Comparison of ENCODE assay signal across 14 cellular contexts in the genomic region with DNA sequence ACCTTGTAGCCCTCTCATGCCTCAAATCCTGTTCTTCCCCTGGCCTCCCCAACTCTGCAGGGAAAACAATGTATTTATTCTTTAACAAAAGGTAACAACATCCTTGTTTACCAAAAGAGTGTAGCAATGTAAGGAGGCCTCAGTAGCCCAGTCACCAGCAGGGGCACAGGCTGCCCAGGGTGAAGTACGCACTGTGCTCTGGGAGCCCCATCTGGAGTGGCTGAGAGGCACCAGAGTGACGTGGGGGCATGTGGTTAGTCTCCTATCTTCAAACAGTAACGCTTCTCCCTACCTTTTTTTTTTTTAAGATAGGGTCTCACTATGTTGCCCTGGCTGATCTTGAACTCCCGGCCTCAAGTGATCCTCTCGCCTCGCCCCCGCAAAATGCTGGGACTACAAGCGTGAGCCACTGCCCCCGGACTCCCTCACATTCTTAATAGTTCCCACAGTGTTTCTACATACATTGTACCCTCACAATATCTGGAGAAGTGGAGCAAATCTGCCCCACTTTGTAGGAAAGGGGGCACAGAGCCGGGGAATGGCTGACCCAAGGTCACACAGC. TPM values are rescaled to one million over a fixed set of nuclear protein-coding genes. Genes with fewer than 3 reads are reported as not detected.
A peak's percentile ranks its signal among the peaks of the same experiment; 100 is the strongest.
DNase-seq lines count a peak whose midpoint lies in the region; ATAC-seq and TF ChIP-seq lines count a peak whose summit lies in the region.
"Had no signal": no experiment of that assay in that cellular context is flagged by ENCODE, and none has a peak within 500 bp of the region (broad histone marks: within the 10 kb centered on the region; RNA-seq: fewer than 3 reads in every experiment).

No MANE protein-coding gene starts in this region.

- H3K9ac ChIP-seq in neural progenitor cell: no peak overlapping the region

- H3K27ac ChIP-seq in left ventricle myocardium inferior (replicated peaks) (peak overlapping the region; percentile 86), neural progenitor cell (no peak overlapping the region), uterus (peak overlapping the region; percentile 88 to 91)

- H3K36me3 Mint-ChIP-seq in chondrocyte (ENCODE audit: low read depth) (no peaks in the 10 kb centered on the region), neural progenitor cell (no peaks in the 10 kb centered on the region)

- no peaks in the 10 kb centered on the region for H3K9me3 ChIP-seq in left ventricle myocardium inferior (replicated peaks)
- H3K9me3 ChIP-seq in neural progenitor cell (ENCODE audit: low read depth): no peaks in the 10 kb centered on the region
- no peaks in the 10 kb centered on the region for H3K9me3 ChIP-seq in uterus

- H2AFZ ChIP-seq in neural progenitor cell (replicated peaks): no peak overlapping the region

- H3K27ac Mint-ChIP-seq in chondrocyte (ENCODE audit: unreplicated experiment) (no peak overlapping the region), neural progenitor cell (peak overlapping the region; percentile 27)
- H3K27ac Mint-ChIP-seq: dendritic cell treated with granulocyte-macrophage colony-stimulating factor and Interleukin-4, amounts not matched to agents 40 ng/mL and 50 ng/mL, for 4 days had no signal

- H3K4me3 Mint-ChIP-seq in chondrocyte (ENCODE audit: unreplicated experiment) (peak overlapping the region; percentile 2), neural progenitor cell (no peak overlapping the region)
- H3K4me3 Mint-ChIP-seq: dendritic cell treated with granulocyte-macrophage colony-stimulating factor and Interleukin-4, amounts not matched to agents 40 ng/mL and 50 ng/mL, for 4 days had no signal

- DNase-seq in left ventricle myocardium inferior (no peak), left ventricle myocardium superior (no peak), chondrocyte (ENCODE audit: low spot score) (no peak), neural progenitor cell (ENCODE audit: low spot score) (no peak), uterus (no peak), H4 (ENCODE audit: low spot score) (no peak), occipital lobe (lab: John Stamatoyannopoulos, UW) (no peak)
- DNase-seq: CD8-positive, alpha-beta T cell; KG1; NCI-H526; retina; stimulated activated CD8-positive, alpha-beta memory T cell treated with anti-CD3 and anti-CD28 coated beads, Interleukin-4, amount 100 ng/mL, for 48 hours had no signal

- TF ChIP-seq POLR2A in uterus (IDR thresholded peaks at IDR 0.05): no peak

- H3K4me2 ChIP-seq in neural progenitor cell: no peak overlapping the region

- no peak for ATAC-seq in left ventricle myocardium superior
- ATAC-seq in HG02678 (IDR thresholded peaks at IDR 0.05; ENCODE audit: unreplicated experiment): no peak
- ATAC-seq: CD8-positive, alpha-beta T cell had no signal

- H3K27me3 ChIP-seq in left ventricle myocardium inferior (ENCODE audit: low read depth): no peaks in the 10 kb centered on the region
- peaks cover 33% of the 10 kb centered on the region for H3K27me3 ChIP-seq in neural progenitor cell
- H3K27me3 ChIP-seq in uterus: no peaks in the 10 kb centered on the region

- no peaks in the 10 kb centered on the region for H3K27me3 Mint-ChIP-seq in chondrocyte (ENCODE audit: low read depth)
- H3K27me3 Mint-ChIP-seq in neural progenitor cell (ENCODE audit: insufficient read depth, low read depth): peaks cover 2% of the 10 kb centered on the region

- TF ChIP-seq CTCF in left ventricle myocardium inferior (IDR thresholded peaks at IDR 0.05; ENCODE audit: borderline replicate concordance): no peak
- no peak for TF ChIP-seq CTCF in chondrocyte (IDR thresholded peaks at IDR 0.05)
- TF ChIP-seq CTCF in neural progenitor cell (IDR thresholded peaks at IDR 0.05): no peak
- no peak for TF ChIP-seq CTCF in uterus (IDR thresholded peaks at IDR 0.05)

- H3K4me1 ChIP-seq in left ventricle myocardium inferior (peaks cover 90% of the 10 kb centered on the region), neural progenitor cell (peaks cover 6% of the 10 kb centered on the region), uterus (peaks cover 27 to 43% of the 10 kb centered on the region in 2 donors)

- intact Hi-C loops in left ventricle myocardium inferior (cut with micrococcal nuclease) (no loop called here), left ventricle myocardium superior (cut with micrococcal nuclease) (no loop called here), uterus (cut with DNase I; ENCODE audit: low total_unique reads) (loop anchor here (5.0 kb wide), 1 partner anchor 79 kb away; no protein-coding TSS in a partner anchor)

- H3K79me2 ChIP-seq in neural progenitor cell (ENCODE audit: low read depth): peaks cover 12% of the 10 kb centered on the region

- H3K4me1 Mint-ChIP-seq in chondrocyte (ENCODE audit: low read depth) (peaks cover 72% of the 10 kb centered on the region), neural progenitor cell (peaks cover 60% of the 10 kb centered on the region)

- peaks cover 45% of the 10 kb centered on the region for H4K20me1 ChIP-seq in neural progenitor cell (ENCODE audit: low read depth)

- H3F3A ChIP-seq in neural progenitor cell (ENCODE audit: low read depth): peaks cover 5% of the 10 kb centered on the region

- no peaks in the 10 kb centered on the region for H3K36me3 ChIP-seq in left ventricle myocardium inferior
- H3K36me3 ChIP-seq in neural progenitor cell: no peaks in the 10 kb centered on the region
- H3K36me3 ChIP-seq in uterus: no peaks in the 10 kb centered on the region

- peak overlapping the region; percentile 86 for H3K4me3 ChIP-seq in left ventricle myocardium inferior
- H3K4me3 ChIP-seq in neural progenitor cell: no peak overlapping the region
- H3K4me3 ChIP-seq in uterus: peak overlapping the region in 1 of 2 donors; percentile 98

- H3K9me3 Mint-ChIP-seq in chondrocyte (ENCODE audit: low read depth) (no peaks in the 10 kb centered on the region), neural progenitor cell (no peaks in the 10 kb centered on the region)
- H3K9me3 Mint-ChIP-seq: CD8-positive, alpha-beta T cell; dendritic cell treated with granulocyte-macrophage colony-stimulating factor and Interleukin-4, amounts not matched to agents 40 ng/mL and 50 ng/mL, for 4 days had no signal

RNA-seq across cellular contexts. Expression of gene ECE1, which starts 51.3 kb away (rescaled TPM):
- total RNA-seq in left ventricle myocardium inferior (54.7 TPM), left ventricle myocardium superior (43.3 TPM), chondrocyte (83.7 to 99.2 TPM (median 98.5 TPM) in 3 replicates), neural progenitor cell (ENCODE audit: low replicate concordance) (12.5 and 15.2 TPM in 2 replicates), uterus (100 to 1,000 TPM in 1 of 4 donors, 10 to 100 TPM in 3; 45.6 to 175 (median 59.1) TPM), occipital lobe (9.5 TPM)
- total RNA-seq in H4 (2014; rRNA removed; shearing (Covaris generic)): 55.2 and 64.7 TPM in 2 replicates
